Comparison of ENCODE assay signal across 8 cellular contexts in the genomic region with DNA sequence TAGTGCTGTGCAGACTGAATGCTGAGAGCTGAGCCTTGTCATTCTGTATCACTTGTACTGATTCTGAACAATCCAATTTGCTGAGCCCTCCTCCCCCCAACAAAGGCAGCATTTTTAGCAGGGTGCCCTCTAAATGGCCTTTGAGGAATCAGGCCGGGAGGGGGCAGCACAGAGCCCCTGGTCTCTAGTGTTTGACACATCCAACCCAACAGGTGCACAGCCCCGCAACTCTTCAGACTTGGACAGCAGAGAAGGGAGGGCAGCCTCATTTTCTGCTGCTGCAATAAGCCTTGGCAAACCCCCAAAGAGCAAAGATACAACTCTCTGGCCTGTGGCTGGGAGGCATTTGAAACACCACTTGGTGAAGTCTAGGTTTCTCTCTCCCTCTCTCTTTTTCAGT. TPM values are rescaled to one million over a fixed set of nuclear protein-coding genes. Genes with fewer than 3 reads are reported as not detected.
A peak's percentile ranks its signal among the peaks of the same experiment; 100 is the strongest.
DNase-seq lines count a peak whose midpoint lies in the region; ATAC-seq and TF ChIP-seq lines count a peak whose summit lies in the region.

No MANE protein-coding gene starts in this region.

- peak; percentile 29 for DNase-seq in GM13976 (ENCODE audit: low spot score)
- peak; percentile 60 for DNase-seq in KBM-7
- peak; percentile 68 for DNase-seq in activated CD4-positive, alpha-beta T cell treated with anti-CD3 and anti-CD28 coated beads for 36 hours
- DNase-seq in endodermal cell: peak; percentile 85

- H3K27ac ChIP-seq in 22Rv1: no peak overlapping the region
- no peak overlapping the region for H3K27ac ChIP-seq in endodermal cell (ENCODE audit: low read depth, low read length)
- H3K27ac ChIP-seq in neural cell (ENCODE audit: low read length): no peak overlapping the region

- ATAC-seq in activated CD4-positive, alpha-beta T cell treated with anti-CD3 and anti-CD28 coated beads for 36 hours: no peak
- ATAC-seq in GM21528 (IDR thresholded peaks at IDR 0.05; ENCODE audit: low FRiP score, unreplicated experiment) (no peak), HG03135 (IDR thresholded peaks at IDR 0.05; ENCODE audit: unreplicated experiment) (no peak)

- H3K27ac Mint-ChIP-seq in activated CD4-positive, alpha-beta T cell treated with anti-CD3 and anti-CD28 coated beads for 36 hours: no peak overlapping the region
- no peak overlapping the region for H3K27ac Mint-ChIP-seq in endodermal cell

- no peak overlapping the region for H3K4me3 Mint-ChIP-seq in activated CD4-positive, alpha-beta T cell treated with anti-CD3 and anti-CD28 coated beads for 36 hours
- H3K4me3 Mint-ChIP-seq in endodermal cell: no peak overlapping the region

- CTCF ChIA-PET in activated CD4-positive, alpha-beta T cell treated with anti-CD3 and anti-CD28 coated beads for 36 hours (lab: Charles Lee): interaction anchor here (0.7 to 1.1 kb wide), 3 partner anchors 110 to 371 kb away, joined by 3 read pairs; no protein-coding TSS in a partner anchor

- H3K4me3 ChIP-seq in endodermal cell (ENCODE audit: low read length): no peak overlapping the region
- no peak overlapping the region for H3K4me3 ChIP-seq in neural cell (ENCODE audit: low read length)

- no peaks in the 10 kb centered on the region for H3K9me3 Mint-ChIP-seq in activated CD4-positive, alpha-beta T cell treated with anti-CD3 and anti-CD28 coated beads for 36 hours (ENCODE audit: low read depth)
- peaks cover 68% of the 10 kb centered on the region for H3K9me3 Mint-ChIP-seq in endodermal cell

- H3K36me3 ChIP-seq in endodermal cell (ENCODE audit: control insufficient read depth, insufficient read depth, low read length) (no peaks in the 10 kb centered on the region), neural cell (ENCODE audit: insufficient read depth, low read length) (no peaks in the 10 kb centered on the region)

- H2AFZ ChIP-seq in neural cell (ENCODE audit: low read depth, low read length): no peak overlapping the region

- no peaks in the 10 kb centered on the region for H3K4me1 Mint-ChIP-seq in activated CD4-positive, alpha-beta T cell treated with anti-CD3 and anti-CD28 coated beads for 36 hours
- H3K4me1 Mint-ChIP-seq in endodermal cell: peaks cover 14% of the 10 kb centered on the region

- no peak for TF ChIP-seq RAD21 in neural cell (conservative IDR thresholded peaks at IDR 0.05)

- no peaks in the 10 kb centered on the region for H3K36me3 Mint-ChIP-seq in activated CD4-positive, alpha-beta T cell treated with anti-CD3 and anti-CD28 coated beads for 36 hours (ENCODE audit: low read depth)
- H3K36me3 Mint-ChIP-seq in endodermal cell (ENCODE audit: low read depth): no peaks in the 10 kb centered on the region

- intact Hi-C loops in activated CD4-positive, alpha-beta T cell treated with anti-CD3 and anti-CD28 coated beads for 36 hours (cut with DNase I, micrococcal nuclease): no loop called here

- no peaks in the 10 kb centered on the region for H3F3A ChIP-seq in neural cell (ENCODE audit: insufficient read depth, low read length, poor library complexity, severe bottlenecking)

- POLR2A ChIA-PET in activated CD4-positive, alpha-beta T cell treated with anti-CD3 and anti-CD28 coated beads for 36 hours (lab: Charles Lee): no interaction called here

- no peaks in the 10 kb centered on the region for H3K4me1 ChIP-seq in endodermal cell (ENCODE audit: control insufficient read depth, insufficient read depth, low read length)

- no peaks in the 10 kb centered on the region for H3K79me2 ChIP-seq in neural cell (replicated peaks; ENCODE audit: insufficient read depth, low read length)

- WGBS in endodermal cell (ENCODE audit: insufficient coverage in 1 of 2, insufficient read length in 1 of 2), 2 experiments: 40 to 60% methylated on average over 1 to 2 of the region's 2 CpGs

- H3K9me3 ChIP-seq in endodermal cell (ENCODE audit: control insufficient read depth, low read length): no peaks in the 10 kb centered on the region
- no peaks in the 10 kb centered on the region for H3K9me3 ChIP-seq in neural cell (ENCODE audit: low read length)

- TF ChIP-seq CTCF in 22Rv1 (IDR thresholded peaks at IDR 0.05): peak; percentile 62
- peak; percentile 62 for TF ChIP-seq CTCF in GM13976 (IDR thresholded peaks at IDR 0.05; ENCODE audit: borderline replicate concordance, control extremely low read depth, extremely low read depth, insufficient read depth, missing control alignments)
- TF ChIP-seq CTCF in endodermal cell (conservative IDR thresholded peaks at IDR 0.05): peak; percentile 73
- peak; percentile 13 for TF ChIP-seq CTCF in neural cell (IDR thresholded peaks at IDR 0.05; ENCODE audit: poor library complexity, severe bottlenecking)

- H3K27me3 Mint-ChIP-seq in activated CD4-positive, alpha-beta T cell treated with anti-CD3 and anti-CD28 coated beads for 36 hours: no peaks in the 10 kb centered on the region
- peaks cover 50% of the 10 kb centered on the region for H3K27me3 Mint-ChIP-seq in endodermal cell (ENCODE audit: insufficient read depth)

- no peaks in the 10 kb centered on the region for H4K20me1 ChIP-seq in neural cell (ENCODE audit: insufficient read depth)

- H3K27me3 ChIP-seq in endodermal cell (ENCODE audit: control insufficient read depth, insufficient read depth, low read length, poor library complexity, severe bottlenecking) (no peaks in the 10 kb centered on the region), neural cell (ENCODE audit: insufficient read depth, low read depth, low read length) (no peaks in the 10 kb centered on the region)

- H3K9me2 ChIP-seq in neural cell (ENCODE audit: insufficient read depth, low read length): no peaks in the 10 kb centered on the region

- H3K9ac ChIP-seq in endodermal cell (ENCODE audit: extremely low read depth, low read length, poor library complexity, severe bottlenecking) (no peak overlapping the region), neural cell (ENCODE audit: low read length) (no peak overlapping the region)

- in situ Hi-C loops in GM13976 (cut with MboI; ENCODE audit: low sequenced_read_pairs, unreplicated experiment): no loop called here
- in situ Hi-C loops in KBM-7 (cut with MboI; ENCODE audit: low pct_unique_long_range_greater_than_20kb, low sequenced_read_pairs): no loop called here

- no peak for TF ChIP-seq EP300 in neural cell (conservative IDR thresholded peaks at IDR 0.05; ENCODE audit: poor library complexity, severe bottlenecking)

- no peak overlapping the region for H3K4me2 ChIP-seq in neural cell (ENCODE audit: low read length)

TF ChIP-seq in neural cell, 6 proteins besides CTCF, POLR2A, EP300 and RAD21:
- no peak for TF ChIP-seq SMC3 (conservative IDR thresholded peaks at IDR 0.05; ENCODE audit: poor library complexity)
- TF ChIP-seq MXI1 (conservative IDR thresholded peaks at IDR 0.05; ENCODE audit: poor library complexity, severe bottlenecking): no peak
- TF ChIP-seq EZH2 (IDR thresholded peaks at IDR 0.05; ENCODE audit: borderline replicate concordance, insufficient read depth, low read length, poor library complexity, severe bottlenecking): no peak
- no peak for TF ChIP-seq TAF1 (IDR thresholded peaks at IDR 0.05; ENCODE audit: low read depth)
- TF ChIP-seq, protein P1, sequence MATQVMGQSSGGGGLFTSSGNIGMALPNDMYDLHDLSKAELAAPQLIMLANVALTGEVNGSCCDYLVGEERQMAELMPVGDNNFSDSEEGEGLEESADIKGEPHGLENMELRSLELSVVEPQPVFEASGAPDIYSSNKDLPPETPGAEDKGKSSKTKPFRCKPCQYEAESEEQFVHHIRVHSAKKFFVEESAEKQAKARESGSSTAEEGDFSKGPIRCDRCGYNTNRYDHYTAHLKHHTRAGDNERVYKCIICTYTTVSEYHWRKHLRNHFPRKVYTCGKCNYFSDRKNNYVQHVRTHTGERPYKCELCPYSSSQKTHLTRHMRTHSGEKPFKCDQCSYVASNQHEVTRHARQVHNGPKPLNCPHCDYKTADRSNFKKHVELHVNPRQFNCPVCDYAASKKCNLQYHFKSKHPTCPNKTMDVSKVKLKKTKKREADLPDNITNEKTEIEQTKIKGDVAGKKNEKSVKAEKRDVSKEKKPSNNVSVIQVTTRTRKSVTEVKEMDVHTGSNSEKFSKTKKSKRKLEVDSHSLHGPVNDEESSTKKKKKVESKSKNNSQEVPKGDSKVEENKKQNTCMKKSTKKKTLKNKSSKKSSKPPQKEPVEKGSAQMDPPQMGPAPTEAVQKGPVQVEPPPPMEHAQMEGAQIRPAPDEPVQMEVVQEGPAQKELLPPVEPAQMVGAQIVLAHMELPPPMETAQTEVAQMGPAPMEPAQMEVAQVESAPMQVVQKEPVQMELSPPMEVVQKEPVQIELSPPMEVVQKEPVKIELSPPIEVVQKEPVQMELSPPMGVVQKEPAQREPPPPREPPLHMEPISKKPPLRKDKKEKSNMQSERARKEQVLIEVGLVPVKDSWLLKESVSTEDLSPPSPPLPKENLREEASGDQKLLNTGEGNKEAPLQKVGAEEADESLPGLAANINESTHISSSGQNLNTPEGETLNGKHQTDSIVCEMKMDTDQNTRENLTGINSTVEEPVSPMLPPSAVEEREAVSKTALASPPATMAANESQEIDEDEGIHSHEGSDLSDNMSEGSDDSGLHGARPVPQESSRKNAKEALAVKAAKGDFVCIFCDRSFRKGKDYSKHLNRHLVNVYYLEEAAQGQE (IDR thresholded peaks at IDR 0.05; ENCODE audit: borderline replicate concordance): no peak
- TF ChIP-seq POLR2AphosphoS5 (IDR thresholded peaks at IDR 0.05): no peak

RNA-seq across cellular contexts. Expression of a gene that starts 3.4 kb away (rescaled TPM):
- total RNA-seq in activated CD4-positive, alpha-beta T cell treated with anti-CD3 and anti-CD28 coated beads for 36 hours: not detected
- total RNA-seq in endodermal cell: not detected
- polyA plus RNA-seq in endodermal cell (2013, experiment 1 of 2): not detected
- polyA plus RNA-seq in endodermal cell (2013, experiment 2 of 2): not detected
- not detected in 2 replicates for polyA plus RNA-seq in neural cell
- not detected in 2 replicates for polyA minus RNA-seq in neural cell

RNA-seq across cellular contexts. Expression of a gene that starts 54.1 kb away (rescaled TPM):
- total RNA-seq in activated CD4-positive, alpha-beta T cell treated with anti-CD3 and anti-CD28 coated beads for 36 hours: not detected
- under 1 TPM; 0.22 to 0.35 TPM for total RNA-seq in endodermal cell
- 5.9 TPM for polyA plus RNA-seq in endodermal cell (2013, experiment 1 of 2)
- polyA plus RNA-seq in endodermal cell (2013, experiment 2 of 2): 5.4 TPM
- 7.5 and 7.6 TPM in 2 replicates for polyA plus RNA-seq in neural cell
- polyA minus RNA-seq in neural cell: 7.1 and 10.7 TPM in 2 replicates

Comparison
In these comparisons a context has a peak if more than half of its experiments do, and no peak if none do; other contexts are left out.
1. CTCF ChIP-seq: peak in every context shown above with its lines; median percentile 73 in endodermal cell; 62 in 22Rv1; 62 in GM13976; 13 in neural cell.
2. DNase-seq: peak in every context shown above with its lines; median percentile 85 in endodermal cell; 68 in activated CD4-positive, alpha-beta T cell treated with anti-CD3 and anti-CD28 coated beads for 36 hours; 60 in KBM-7; 29 in GM13976.